Comparison of ENCODE assay signal across 23 cellular contexts in genomic region chr15:88891540-88892254, GRCh38.
"Had no signal": no experiment of that assay in that cellular context is flagged by ENCODE, and none has a peak within 500 bp of the region (broad histone marks: within the 10 kb centered on the region; RNA-seq: fewer than 3 reads in every experiment).

No MANE protein-coding gene starts in this region.

- H3K9me3 Mint-ChIP-seq: naive thymus-derived CD8-positive, alpha-beta T cell; neural progenitor cell; stimulated activated memory B cell treated with anti-CD40 and anti-IgM and Interleukin-4, amounts not matched to agents 10 μg/mL and 1 μg/mL and 100 μg/mL, for 72 hours had no signal

- H3K9me3 ChIP-seq: esophagus muscularis mucosa, gastrocnemius medialis, heart right ventricle, ovary, stomach, thoracic aorta, transverse colon had no signal

- H3K36me3 ChIP-seq: esophagus muscularis mucosa, gastrocnemius medialis, neural progenitor cell, ovary, stomach, transverse colon had no signal

- H3K4me3 Mint-ChIP-seq: naive thymus-derived CD8-positive, alpha-beta T cell; neural progenitor cell; stimulated activated memory B cell treated with anti-CD40 and anti-IgM and Interleukin-4, amounts not matched to agents 10 μg/mL and 1 μg/mL and 100 μg/mL, for 72 hours had no signal

- H2AFZ ChIP-seq: neural progenitor cell had no signal

- ATAC-seq: gastrocnemius medialis; heart right ventricle; left lobe of liver; naive thymus-derived CD8-positive, alpha-beta T cell; right cardiac atrium; stimulated activated memory B cell treated with anti-CD40 and anti-IgM and Interleukin-4, amounts not matched to agents 10 μg/mL and 1 μg/mL and 100 μg/mL, for 72 hours had no signal

- H3K4me2 ChIP-seq: neural progenitor cell had no signal

- H3K9ac ChIP-seq: neural progenitor cell had no signal

- H3K27ac ChIP-seq: dorsolateral prefrontal cortex, epithelial cell of prostate, esophagus muscularis mucosa, gastrocnemius medialis, heart right ventricle, neural progenitor cell, ovary, stomach, thoracic aorta, transverse colon had no signal

- H3K27me3 ChIP-seq: ovary had no signal

- DNase-seq: cortex of kidney; dorsolateral prefrontal cortex; effector memory CD4-positive, alpha-beta T cell; gastrocnemius medialis; heart right ventricle; hypothalamus; kidney glomerular epithelial cell; mammary epithelial cell; naive thymus-derived CD8-positive, alpha-beta T cell; nucleus accumbens; ovary; right cardiac atrium; stimulated activated CD4-positive, alpha-beta T cell treated with anti-CD3 and anti-CD28 coated beads, Interleukin-4, amount 100 ng/mL, for 24 hours; stomach; substantia nigra; transverse colon had no signal

- FAIRE-seq: islet of Langerhans had no signal

- H3K4me3 ChIP-seq: dorsolateral prefrontal cortex, esophagus muscularis mucosa, gastrocnemius medialis, heart right ventricle, neural progenitor cell, ovary, stomach, thoracic aorta, transverse colon had no signal

- H3K27ac Mint-ChIP-seq: neural progenitor cell; stimulated activated memory B cell treated with anti-CD40 and anti-IgM and Interleukin-4, amounts not matched to agents 10 μg/mL and 1 μg/mL and 100 μg/mL, for 72 hours had no signal
